22 cellular contexts compared by ENCODE assay signal in genomic region chr2:189648846-189649529, GRCh38. TPM values are rescaled to one million over a fixed set of nuclear protein-coding genes. Genes with fewer than 3 reads are reported as not detected.
DNase-seq lines count a peak whose midpoint lies in the region; ATAC-seq and TF ChIP-seq lines count a peak whose summit lies in the region.
"Had no signal": no experiment of that assay in that cellular context is flagged by ENCODE, and none has a peak within 500 bp of the region (broad histone marks: within the 10 kb centered on the region; RNA-seq: fewer than 3 reads in every experiment).

No MANE protein-coding gene starts in this region.

- H2AK5ac ChIP-seq in IMR-90 (ENCODE audit: low read depth, low read length): no peak overlapping the region

- WGBS in IMR-90 (ENCODE audit: extremely low coverage in 2 of 2, insufficient read length in 1 of 2), 2 experiments: no CpG with 5 or more reads among the region's 1 CpG

- TF ChIP-seq CTCF in IMR-90 (conservative IDR thresholded peaks at IDR 0.05; ENCODE audit: low read depth, low read length) (no peak), mesothelial cell of epicardium (IDR thresholded peaks at IDR 0.05; ENCODE audit: unreplicated experiment) (no peak), vagina (IDR thresholded peaks at IDR 0.05) (no peak)

- no peak overlapping the region for H3K23ac ChIP-seq in IMR-90 (ENCODE audit: low read depth, low read length)

- 0 out of 2 replicates have a peak overlapping the region, but pooled peaks have one; percentile 51 for H2BK20ac ChIP-seq in IMR-90 (ENCODE audit: low read depth, low read length)

- peak overlapping the region; percentile 71; the same call in 1 of the 2 replicates for H4K5ac ChIP-seq in IMR-90 (ENCODE audit: low read depth, low read length)

- peak overlapping the region; percentile 81 for H2BK5ac ChIP-seq in IMR-90 (ENCODE audit: low read depth, low read length, poor library complexity, severe bottlenecking)

- H3K4ac ChIP-seq in IMR-90 (ENCODE audit: low read depth, low read length): no peak overlapping the region

- TF ChIP-seq RAD21 in IMR-90 (IDR thresholded peaks at IDR 0.05; ENCODE audit: low read length): no peak

- H2AFZ ChIP-seq in IMR-90 (replicated peaks; ENCODE audit: low read length, poor library complexity): no peak overlapping the region

- BruUV-seq in IMR-90 (replicated peaks; lab: Mats Ljungman, UMichigan): no TSS peak

- peak; percentile 18 for DNase-seq in AG20443 (ENCODE audit: low spot score)
- peak; percentile 83 for DNase-seq in IMR-90
- no peak for DNase-seq in mesothelial cell of epicardium (ENCODE audit: low spot score in 2 of 2, unreplicated experiment in 2 of 2)
- no peak for DNase-seq in stimulated activated CD4-positive, alpha-beta T cell treated with anti-CD3 and anti-CD28 coated beads, Interleukin-1b, Interleukin-23, amount 100 ng/mL, for 48 hours
- DNase-seq in vagina (ENCODE audit: extremely low spot score in 2 of 2): no peak
- DNase-seq: DMS53; Kasumi-1; kidney; NCI-H1092; NCI-H1930; NCI-H345; NCI-H774; stimulated activated CD8-positive, alpha-beta memory T cell treated with anti-CD3 and anti-CD28 coated beads, Interleukin-4, amount 100 ng/mL, for 48 hours; T-helper 9 cell; transverse colon had no signal

- H3K27me3 ChIP-seq in IMR-90 (ENCODE audit: control insufficient read depth, insufficient read depth, low read length) (no peaks in the 10 kb centered on the region), vagina (no peaks in the 10 kb centered on the region)
- H3K27me3 ChIP-seq: transverse colon had no signal

- no peak overlapping the region for H3K4me3 ChIP-seq in IMR-90 (ENCODE audit: insufficient read depth, low read depth, low read length)
- no peak overlapping the region for H3K4me3 ChIP-seq in vagina
- H3K4me3 ChIP-seq: transverse colon had no signal

- H3K36me3 ChIP-seq in IMR-90 (ENCODE audit: control insufficient read depth, insufficient read depth, low read length): no peaks in the 10 kb centered on the region
- H3K36me3 ChIP-seq in vagina: no peaks in the 10 kb centered on the region
- H3K36me3 ChIP-seq: transverse colon had no signal

- H2BK15ac ChIP-seq in IMR-90 (ENCODE audit: low read depth, low read length): no peak overlapping the region

- H4K20me1 ChIP-seq in IMR-90 (ENCODE audit: insufficient read depth, low read length): no peaks in the 10 kb centered on the region

- peaks cover 10% of the 10 kb centered on the region for H3K4me1 Mint-ChIP-seq in mesothelial cell of epicardium

- no peak overlapping the region; a peak in 1 of 4 replicates for H4K8ac ChIP-seq in IMR-90 (ENCODE audit: low read depth in 2 of 2, low read length in 2 of 2)

- in situ Hi-C loops in IMR-90 (cut with MboI; ENCODE audit: low sequenced_read_pairs): no loop called here

- H3K79me1 ChIP-seq in IMR-90 (ENCODE audit: low read depth in 1 of 2, low read length in 2 of 2): no peaks in the 10 kb centered on the region

- intact Hi-C loops in IMR-90 (cut with micrococcal nuclease): no loop called here
- intact Hi-C loops in vagina (cut with DNase I): no loop called here

- no peak overlapping the region for H2AK9ac ChIP-seq in IMR-90 (replicated peaks; ENCODE audit: low read depth, low read length, poor library complexity)

- H3K56ac ChIP-seq in IMR-90 (ENCODE audit: extremely low read depth, insufficient read depth, low read length): no peak overlapping the region

- H3K4me2 ChIP-seq in IMR-90 (ENCODE audit: low read depth, low read length): peak overlapping the region; percentile 66

- H3K9me3 ChIP-seq in IMR-90 (ENCODE audit: control insufficient read depth, insufficient read depth, low read length) (peaks cover 2% of the 10 kb centered on the region; the same call in 1 of the 2 replicates), vagina (no peaks in the 10 kb centered on the region)
- H3K9me3 ChIP-seq: transverse colon had no signal

- ATAC-seq in IMR-90 (ENCODE audit: low read depth) (peak; percentile 94), esophagus mucosa (peak; percentile 73), GM18511 (IDR thresholded peaks at IDR 0.05; ENCODE audit: unreplicated experiment) (no peak), HG03196 (IDR thresholded peaks at IDR 0.05; ENCODE audit: unreplicated experiment) (no peak)
- ATAC-seq: sciatic nerve had no signal

- no peak overlapping the region for H3K4me3 Mint-ChIP-seq in mesothelial cell of epicardium
- H3K4me3 Mint-ChIP-seq: activated naive CD4-positive, alpha-beta T cell treated with anti-CD3 and anti-CD28 coated beads, Interleukin-2, amount 50 U/mL, for 24 hours had no signal

- TF ChIP-seq POLR2A in IMR-90 (IDR thresholded peaks at IDR 0.05; ENCODE audit: low read depth, low read length) (no peak), vagina (IDR thresholded peaks at IDR 0.05) (no peak)

- peaks cover 16% of the 10 kb centered on the region for H3K9me3 Mint-ChIP-seq in mesothelial cell of epicardium

- H3K18ac ChIP-seq in IMR-90 (ENCODE audit: low read depth, low read length): peak overlapping the region; percentile 86

- CTCF ChIA-PET in IMR-90 (lab: Yijun Ruan, JAX): interaction anchor here (2.3 kb wide), 1 partner anchor 12 kb away, joined by 9 read pairs; the partner anchor contains the start of gene ASNSD1

- POLR2A ChIA-PET in IMR-90 (lab: Charles Lee; ENCODE audit: unreplicated experiment): no interaction called here

- peaks cover 9% of the 10 kb centered on the region for H3K36me3 Mint-ChIP-seq in mesothelial cell of epicardium

- H3K9ac ChIP-seq in IMR-90 (ENCODE audit: low read depth, low read length): no peak overlapping the region

- H3K27ac Mint-ChIP-seq in mesothelial cell of epicardium: peak overlapping the region; percentile 18
- H3K27ac Mint-ChIP-seq: activated naive CD4-positive, alpha-beta T cell treated with anti-CD3 and anti-CD28 coated beads, Interleukin-2, amount 50 U/mL, for 24 hours had no signal

- no peak overlapping the region for H4K91ac ChIP-seq in IMR-90 (ENCODE audit: insufficient read depth, low read depth, low read length)

- dilution Hi-C loops in IMR-90 (cut with HindIII; ENCODE audit: low sequenced_read_pairs, unreplicated experiment): no loop called here

- peak overlapping the region; percentile 38; the same call in 1 of the 2 replicates for H3K27ac ChIP-seq in IMR-90 (ENCODE audit: insufficient read depth, low read length)
- no peak overlapping the region for H3K27ac ChIP-seq in vagina
- H3K27ac ChIP-seq: epithelial cell of prostate, RWPE1, transverse colon had no signal

- H3K9me1 ChIP-seq in IMR-90 (ENCODE audit: insufficient read depth, low read length): no peaks in the 10 kb centered on the region

- H3K14ac ChIP-seq in IMR-90 (replicated peaks; ENCODE audit: low read depth, low read length): no peak overlapping the region

- H3K4me1 ChIP-seq in IMR-90 (ENCODE audit: control insufficient read depth, insufficient read depth, low read length): peaks cover 1% of the 10 kb centered on the region
- no peaks in the 10 kb centered on the region for H3K4me1 ChIP-seq in vagina
- H3K4me1 ChIP-seq: transverse colon had no signal

- H3K27me3 Mint-ChIP-seq in mesothelial cell of epicardium (ENCODE audit: low read depth): no peaks in the 10 kb centered on the region
- H3K27me3 Mint-ChIP-seq: activated naive CD4-positive, alpha-beta T cell treated with anti-CD3 and anti-CD28 coated beads, Interleukin-2, amount 50 U/mL, for 24 hours had no signal

- no peak overlapping the region for H2BK120ac ChIP-seq in IMR-90 (ENCODE audit: low read depth, low read length)

TF ChIP-seq in IMR-90, 13 proteins besides CTCF, POLR2A, EP300 and RAD21:
- no peak for TF ChIP-seq RCOR1 (IDR thresholded peaks at IDR 0.05; ENCODE audit: insufficient replicate concordance, low read length)
- peak; percentile 84 for TF ChIP-seq CEBPB (IDR thresholded peaks at IDR 0.05; ENCODE audit: low read depth, low read length)

RNA-seq across cellular contexts. Expression of gene ASNSD1, which starts 12.3 kb away (rescaled TPM):
- total RNA-seq in IMR-90 (2012; rRNA removed): 35.7 and 67.5 TPM in 2 replicates
- polyA plus RNA-seq in IMR-90 (2012; rRNA removed): 20.0 and 29.1 TPM in 2 replicates
- 8.7 and 10.1 TPM in 2 replicates for polyA plus RNA-seq in IMR-90 (2012; cell fraction: cytosol; rRNA removed)
- 3.1 and 9.5 TPM in 2 replicates for polyA plus RNA-seq in IMR-90 (2012; cell fraction: nucleus; rRNA removed; ENCODE audit: low replicate concordance)
- 20.0 TPM for total RNA-seq in esophagus mucosa
- 37.5 to 41.0 TPM (median 40.1 TPM) in 3 replicates for total RNA-seq in mesothelial cell of epicardium
- 44.7 TPM for total RNA-seq in vagina

RNA-seq across cellular contexts. Expression of gene ANKAR, which starts 25.5 kb away (rescaled TPM):
- total RNA-seq in IMR-90 (2012; rRNA removed) (2.2 and 4.4 TPM in 2 replicates), esophagus mucosa (2.7 TPM), mesothelial cell of epicardium (13.4 to 14.6 TPM (median 13.9 TPM) in 3 replicates), vagina (17.4 TPM)
- 0.96 and 1.1 TPM in 2 replicates for polyA plus RNA-seq in IMR-90 (2012; rRNA removed)
- 0.25 and 0.53 TPM in 2 replicates for polyA plus RNA-seq in IMR-90 (2012; cell fraction: cytosol; rRNA removed)
- 0.66 and 3.6 TPM in 2 replicates for polyA plus RNA-seq in IMR-90 (2012; cell fraction: nucleus; rRNA removed; ENCODE audit: low replicate concordance)

Comparison
In these comparisons a context has a peak if more than half of its experiments do, and no peak if none do; other contexts are left out.
1. DNase-seq: peak in AG20443 (single experiment) and IMR-90 (single experiment); none in mesothelial cell of epicardium (0 of 2), stimulated activated CD4-positive, alpha-beta T cell treated with anti-CD3 and anti-CD28 coated beads, Interleukin-1b, Interleukin-23, amount 100 ng/mL, for 48 hours (single experiment) and vagina (0 of 2).
2. ATAC-seq: peak in IMR-90 (single experiment) and esophagus mucosa (single experiment); none in GM18511 (single experiment) and HG03196 (single experiment).